25 cellular contexts compared by ENCODE assay signal in the genomic region with DNA sequence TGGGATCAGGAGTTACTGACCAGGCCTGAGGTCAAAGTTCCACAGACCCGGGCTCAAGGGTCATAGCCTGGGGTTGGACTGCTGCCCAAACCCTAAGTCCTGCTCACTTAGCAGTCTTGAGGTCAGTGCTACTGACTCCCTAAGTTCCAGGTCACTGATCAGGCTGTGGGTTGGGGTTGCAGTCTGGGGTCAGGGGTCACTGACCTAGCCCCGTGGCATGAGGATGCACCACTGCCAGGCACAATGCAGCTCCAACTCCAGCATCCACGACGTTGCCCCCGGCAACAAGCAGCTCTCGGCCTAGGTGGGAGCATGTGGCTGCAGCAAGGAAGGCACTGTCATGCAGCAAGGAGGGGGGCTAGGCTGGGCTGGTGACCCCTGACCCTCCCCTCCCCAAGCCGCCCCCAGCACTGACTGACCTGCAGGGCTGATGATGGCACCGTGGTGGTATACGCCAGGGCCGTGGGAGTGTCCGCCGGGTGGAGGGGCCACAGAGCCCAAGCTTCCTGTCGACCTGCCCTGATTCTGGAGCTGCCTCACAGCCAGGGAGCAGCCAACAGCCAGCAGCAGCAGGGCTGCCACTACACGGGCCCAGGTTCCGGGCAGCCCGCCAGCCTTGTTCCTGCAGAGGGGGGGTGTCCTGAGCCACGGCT. TPM values are rescaled to one million over a fixed set of nuclear protein-coding genes. Genes with fewer than 3 reads are reported as not detected.
A peak's percentile ranks its signal among the peaks of the same experiment; 100 is the strongest.
DNase-seq lines count a peak whose midpoint lies in the region; ATAC-seq, FAIRE-seq and TF ChIP-seq lines count a peak whose summit lies in the region.
"Had no signal": no experiment of that assay in that cellular context is flagged by ENCODE, and none has a peak within 500 bp of the region (broad histone marks: within the 10 kb centered on the region; RNA-seq: fewer than 3 reads in every experiment).

No MANE protein-coding gene starts in this region.

- peak overlapping the region; percentile 36 for H3K23ac ChIP-seq in neuronal stem cell (ENCODE audit: low read depth, low read length, poor library complexity)

- no peaks in the 10 kb centered on the region for H3K27me3 ChIP-seq in HepG2 (ENCODE audit: control insufficient read depth in 1 of 2, insufficient read depth in 2 of 2, low read length in 2 of 2)
- H3K27me3 ChIP-seq in right lobe of liver, result no peaks in the 10 kb centered on the region
- peaks cover 0 to 16% (median 0%) of the 10 kb centered on the region in 3 experiments for H3K27me3 ChIP-seq in neuronal stem cell (ENCODE audit: control insufficient read depth in 3 of 3, insufficient read depth in 3 of 3, low read depth in 1 of 3, low read length in 3 of 3)
- H3K27me3 ChIP-seq: BLaER1 treated with 17β-estradiol and CSF1 and Interleukin-3, amounts not matched to agents 10 nM and 100 nM; heart left ventricle; left lung; MG63; neutrophil had no signal

- H3K79me2 ChIP-seq in HepG2 (ENCODE audit: insufficient read depth, low read length), result peaks cover 9% of the 10 kb centered on the region

- TF ChIP-seq RAD21 in HepG2 (CRISPR knock-in tag; IDR thresholded peaks at IDR 0.05), result no peak

- H3K4me3 ChIP-seq in HepG2 (replicated peaks in 1 of 3; ENCODE audit: insufficient read depth in 1 of 3, low read depth in 2 of 3, low read length in 3 of 3) (no peak overlapping the region), right lobe of liver (no peak overlapping the region), epithelial cell of esophagus (ENCODE audit: low read length) (peak overlapping the region; percentile 41), neuronal stem cell (ENCODE audit: low read length in 2 of 2) (no peak overlapping the region)
- H3K4me3 ChIP-seq: BLaER1 treated with 17β-estradiol and CSF1 and Interleukin-3, amounts not matched to agents 10 nM and 100 nM; heart left ventricle; left lung; MG63; SK-N-MC had no signal

- H4K91ac ChIP-seq in neuronal stem cell (ENCODE audit: low read depth, low read length, poor library complexity), result no peak overlapping the region

- peak overlapping the region; percentile 49 for H3K18ac ChIP-seq in neuronal stem cell (ENCODE audit: low read length)

- H3K4ac ChIP-seq in neuronal stem cell (ENCODE audit: low read length), result no peak overlapping the region

- no peak overlapping the region for H3K4me2 ChIP-seq in HepG2 (ENCODE audit: low read depth, low read length)
- H3K4me2 ChIP-seq in neuronal stem cell (ENCODE audit: insufficient read depth, low read length, poor library complexity, severe bottlenecking), result no peak overlapping the region

- in situ Hi-C loops in HepG2 (cut with HindIII; ENCODE audit: extremely low pct_ligation_motif_present, low pct_unique_long_range_greater_than_20kb), result loop anchor here (10.0 kb wide), 1 partner anchor 336 kb away; a partner anchor contains a TSS

- H3K4me1 ChIP-seq in HepG2 (ENCODE audit: insufficient read depth, low read length), result peaks cover 54% of the 10 kb centered on the region
- H3K4me1 ChIP-seq in right lobe of liver, result peaks cover 0 to 4% (median 2%) of the 10 kb centered on the region in 4 donors
- peaks cover 10 to 27% of the 10 kb centered on the region in 2 donors for H3K4me1 ChIP-seq in neuronal stem cell (ENCODE audit: control insufficient read depth in 2 of 2, insufficient read depth in 1 of 2, low read depth in 1 of 2, low read length in 2 of 2)

- peak overlapping the region; percentile 83 for H3K14ac ChIP-seq in neuronal stem cell (ENCODE audit: low read length)

- TF ChIP-seq EP300 in HepG2 (IDR thresholded peaks at IDR 0.05; ENCODE audit: low read depth in 2 of 2, low read length in 2 of 2) (no peak), HepG2 (CRISPR knock-in tag; IDR thresholded peaks at IDR 0.05; ENCODE audit: borderline replicate concordance) (no peak)

- H4K8ac ChIP-seq in neuronal stem cell (ENCODE audit: low read depth, low read length), result no peak overlapping the region

- ATAC-seq in HepG2, result no peak
- ATAC-seq in right lobe of liver, result no peak
- ATAC-seq in HG03097 (IDR thresholded peaks at IDR 0.05; ENCODE audit: low FRiP score, unreplicated experiment), result no peak
- ATAC-seq: heart left ventricle had no signal

- H2BK120ac ChIP-seq in neuronal stem cell (ENCODE audit: low read depth, low read length), result no peak overlapping the region

- no peak overlapping the region for H2AFZ ChIP-seq in HepG2 (ENCODE audit: low read length)
- H2AFZ ChIP-seq in neuronal stem cell (ENCODE audit: low read length), result no peak overlapping the region

- H3K36me3 ChIP-seq in HepG2 (replicated peaks in 1 of 2; ENCODE audit: control insufficient read depth in 1 of 2, insufficient read depth in 2 of 2, low read length in 2 of 2), result no peaks in the 10 kb centered on the region
- no peaks in the 10 kb centered on the region for H3K36me3 ChIP-seq in right lobe of liver
- no peaks in the 10 kb centered on the region for H3K36me3 ChIP-seq in neuronal stem cell (replicated peaks in 1 of 2; ENCODE audit: control insufficient read depth in 2 of 2, insufficient read depth in 2 of 2, low read length in 2 of 2)
- H3K36me3 ChIP-seq: heart left ventricle, left lung, MG63, neutrophil had no signal

- POLR2A ChIA-PET in HepG2 (lab: Yijun Ruan, JAX), result interaction anchor here (0.7 kb wide), 1 partner anchor 16 kb away, joined by 3 read pairs; no protein-coding TSS in a partner anchor

- TF ChIP-seq POLR2A in HepG2 (IDR thresholded peaks at IDR 0.05; ENCODE audit: insufficient read depth in 1 of 2, low read depth in 2 of 2, low read length in 2 of 2) (no peak), right lobe of liver (IDR thresholded peaks at IDR 0.05) (no peak)

- 20% methylated on average over 1 of the region's 17 CpGs for WGBS in HepG2 (ENCODE audit: low lambda C conversion rate)
- 61% methylated on average over 4 of the region's 17 CpGs for WGBS in right lobe of liver (ENCODE audit: insufficient coverage, low coverage, low lambda C conversion rate, missing lambda C conversion rate)
- no CpG with 5 or more reads among the region's 17 CpGs for whole genome bisulfite sequencing in neuronal stem cell (ENCODE audit: extremely low coverage in 2 of 2, insufficient read length in 2 of 2, insufficient replicate concordance in 1 of 2), 2 donors

- H2BK12ac ChIP-seq in neuronal stem cell (ENCODE audit: low read length), result peak overlapping the region; percentile 63

- intact Hi-C loops in HepG2 (cut with micrococcal nuclease; ENCODE audit: unreplicated experiment) (no loop called here), right lobe of liver (cut with DNase I) (no loop called here)

- H2AK5ac ChIP-seq in neuronal stem cell (ENCODE audit: low read depth, low read length), result peak overlapping the region; percentile 29

- H3K27ac ChIP-seq in HepG2 (ENCODE audit: extremely low read length, insufficient read depth, low read length) (no peak overlapping the region), right lobe of liver (no peak overlapping the region), neuronal stem cell (replicated peaks; ENCODE audit: low read length) (no peak overlapping the region)
- H3K27ac ChIP-seq: BLaER1 treated with 17β-estradiol and CSF1 and Interleukin-3, amounts not matched to agents 10 nM and 100 nM; heart left ventricle; left lung; neutrophil; SK-N-MC had no signal

- no peak for FAIRE-seq in HepG2 (lab: Jason Lieb, UNC)
- FAIRE-seq: endometrium, H54, RCC 7860, urothelium cell line had no signal

- CTCF ChIA-PET in HepG2 (lab: Yijun Ruan, JAX; ENCODE audit: low intra/inter-chr PET ratio, low total read pairs), result no interaction called here

- BruUV-seq in HepG2 (replicated peaks; lab: Mats Ljungman, UMichigan), result no TSS peak

- no peaks in the 10 kb centered on the region for H4K20me1 ChIP-seq in HepG2 (ENCODE audit: insufficient read depth, low read length)

- H3K9ac ChIP-seq in HepG2 (ENCODE audit: insufficient read depth, low read depth, low read length) (no peak overlapping the region), neuronal stem cell (ENCODE audit: low read depth, low read length, poor library complexity) (peak overlapping the region; percentile 2)

- no peaks in the 10 kb centered on the region for H3K9me3 ChIP-seq in HepG2 (ENCODE audit: low read length)
- H3K9me3 ChIP-seq in right lobe of liver, result no peaks in the 10 kb centered on the region
- no peaks in the 10 kb centered on the region for H3K9me3 ChIP-seq in neuronal stem cell (replicated peaks in 1 of 2; ENCODE audit: control insufficient read depth in 2 of 2, insufficient read depth in 1 of 2, low read depth in 1 of 2, low read length in 2 of 2)
- H3K9me3 ChIP-seq: BLaER1 treated with 17β-estradiol and CSF1 and Interleukin-3, amounts not matched to agents 10 nM and 100 nM; heart left ventricle; left lung; MG63; neutrophil had no signal

- H3K79me1 ChIP-seq in neuronal stem cell (ENCODE audit: low read depth, low read length), result peaks cover 4% of the 10 kb centered on the region

- TF ChIP-seq CTCF in HepG2 (CRISPR knock-in tag; IDR thresholded peaks at IDR 0.05) (no peak), right lobe of liver (IDR thresholded peaks at IDR 0.05) (no peak), epithelial cell of esophagus (IDR thresholded peaks at IDR 0.05; ENCODE audit: insufficient read depth, low read depth, low read length, missing control alignments) (no peak)

- H2BK15ac ChIP-seq in neuronal stem cell (ENCODE audit: low read length), result peak overlapping the region; percentile 56

- DNase-seq in HepG2 (ENCODE audit: low spot score), result no peak
- DNase-seq in right lobe of liver, result no peak
- no peak for DNase-seq in epithelial cell of esophagus (ENCODE audit: low read depth)
- no peak for DNase-seq in neuronal stem cell (ENCODE audit: low spot score)
- no peak for DNase-seq in stimulated activated CD4-positive, alpha-beta T cell treated with anti-CD3 and anti-CD28 coated beads, Interleukin-2, amount 100 ng/mL, for 24 hours
- DNase-seq in DMS114 treated with DMSO at 0.1 percent for 48 hours (lab: John Stamatoyannopoulos, UW; ENCODE audit: unreplicated experiment), result no peak
- DNase-seq in SW 1271 (lab: John Stamatoyannopoulos, UW), result no peak
- DNase-seq: ACHN; activated CD4-positive, alpha-beta T cell treated with anti-CD3 and anti-CD28 coated beads, Interleukin-2, amount 50 U/mL, for 4 hours; activated CD8-positive, alpha-beta memory T cell treated with anti-CD3 and anti-CD28 coated beads, Interleukin-2, amount 50 U/mL, for 48 hours; activated naive CD8-positive, alpha-beta T cell treated with anti-CD3 and anti-CD28 coated beads for 36 hours; left lung; MG63; NCI-H524; retina; stimulated activated CD4-positive, alpha-beta T cell treated with anti-CD3 and anti-CD28 coated beads, Interleukin-15, amount 100 ng/mL, for 24 hours had no signal

- no peak overlapping the region for H2BK5ac ChIP-seq in neuronal stem cell (ENCODE audit: low read length)

RNA-seq across cellular contexts. Expression of a gene that starts 1.1 kb away (rescaled TPM):
- 0.70 and 0.80 TPM in 2 replicates for total RNA-seq in HepG2 (2016; rRNA removed; fragmentation: Illumina TruSeq; extraction: Trizol)
- 0.20 and 0.26 TPM in 2 replicates for total RNA-seq in HepG2 (2016; cell fraction: cytosol; rRNA removed; fragmentation: Illumina TruSeq; extraction: Trizol; ENCODE audit: low read depth)
- 0.68 and 1.1 TPM in 2 replicates for total RNA-seq in HepG2 (2016; cell fraction: insoluble cytoplasmic fraction; rRNA removed; fragmentation: Illumina TruSeq; extraction: Trizol)
- 0.59 and 0.62 TPM in 2 replicates for total RNA-seq in HepG2 (2016; cell fraction: membrane; rRNA removed; fragmentation: Illumina TruSeq; extraction: Trizol)
- 0.28 and 0.37 TPM in 2 replicates for total RNA-seq in HepG2 (2016; cell fraction: nucleus; rRNA removed; fragmentation: Illumina TruSeq; extraction: Trizol)
- 0.14 and 0.16 TPM in 2 replicates for polyA plus RNA-seq in HepG2 (2011; rRNA removed)
- polyA plus RNA-seq in HepG2 (2011; cell fraction: cytosol; rRNA removed), result 0.10 and 0.12 TPM in 2 replicates
- polyA plus RNA-seq in HepG2 (2011; cell fraction: nucleus; rRNA removed), result 0.09 and 0.43 TPM in 2 replicates
- 0.24 and 0.29 TPM in 2 replicates for polyA plus RNA-seq in HepG2 (2012)
- polyA plus RNA-seq in HepG2 (2016; cell fraction: cytosol; fragmentation: Illumina TruSeq; extraction: Trizol; ENCODE audit: low read depth), result 0.24 and 0.27 TPM in 2 replicates
- 0.71 and 1.2 TPM in 2 replicates for polyA plus RNA-seq in HepG2 (2016; cell fraction: insoluble cytoplasmic fraction; fragmentation: Illumina TruSeq; extraction: Trizol; ENCODE audit: low read depth)
- polyA plus RNA-seq in HepG2 (2016; cell fraction: membrane; fragmentation: Illumina TruSeq; extraction: Trizol; ENCODE audit: low read depth), result 0.50 and 0.52 TPM in 2 replicates
- polyA plus RNA-seq in HepG2 (2016; cell fraction: nucleus; fragmentation: Illumina TruSeq; extraction: Trizol; ENCODE audit: insufficient read depth, low read depth), result 1.1 and 1.5 TPM in 2 replicates
- polyA minus RNA-seq in HepG2 (2011; rRNA and poly(A)+ RNA removed; ENCODE audit: low replicate concordance), result 0.38 TPM in 1 of 2 replicates, not detected in the other
- not detected in 2 replicates for polyA minus RNA-seq in HepG2 (2011; cell fraction: cytosol; rRNA and poly(A)+ RNA removed)
- 0.12 TPM in 1 of 2 replicates, not detected in the other for polyA minus RNA-seq in HepG2 (2011; cell fraction: nucleus; rRNA and poly(A)+ RNA removed)
- total RNA-seq in right lobe of liver, result under 1 TPM; 0.09 to 0.92 (median 0.27) TPM
- not detected for polyA plus RNA-seq in neuronal stem cell (2013, experiment 1 of 2)
- polyA plus RNA-seq in neuronal stem cell (2013, experiment 2 of 2), result not detected
- total RNA-seq: activated naive CD8-positive, alpha-beta T cell treated with anti-CD3 and anti-CD28 coated beads for 36 hours; heart left ventricle had no signal
- polyA plus RNA-seq: heart left ventricle had no signal

RNA-seq across cellular contexts. Expression of a gene that starts 4.1 kb away (rescaled TPM):
- 40.4 and 54.8 TPM in 2 replicates for total RNA-seq in HepG2 (2016; rRNA removed; fragmentation: Illumina TruSeq; extraction: Trizol)
- total RNA-seq in HepG2 (2016; cell fraction: cytosol; rRNA removed; fragmentation: Illumina TruSeq; extraction: Trizol; ENCODE audit: low read depth), result 58.9 and 65.5 TPM in 2 replicates
- total RNA-seq in HepG2 (2016; cell fraction: insoluble cytoplasmic fraction; rRNA removed; fragmentation: Illumina TruSeq; extraction: Trizol), result 35.1 and 61.8 TPM in 2 replicates
- 24.4 and 24.9 TPM in 2 replicates for total RNA-seq in HepG2 (2016; cell fraction: membrane; rRNA removed; fragmentation: Illumina TruSeq; extraction: Trizol)
- total RNA-seq in HepG2 (2016; cell fraction: nucleus; rRNA removed; fragmentation: Illumina TruSeq; extraction: Trizol), result 52.0 and 62.6 TPM in 2 replicates
- 18.6 and 28.4 TPM in 2 replicates for polyA plus RNA-seq in HepG2 (2011; rRNA removed)
- 9.7 and 12.5 TPM in 2 replicates for polyA plus RNA-seq in HepG2 (2011; cell fraction: cytosol; rRNA removed)
- 158 and 176 TPM in 2 replicates for polyA plus RNA-seq in HepG2 (2011; cell fraction: nucleus; rRNA removed)
- polyA plus RNA-seq in HepG2 (2012), result 28.0 and 41.5 TPM in 2 replicates
- 7.8 and 7.9 TPM in 2 replicates for polyA plus RNA-seq in HepG2 (2016; cell fraction: cytosol; fragmentation: Illumina TruSeq; extraction: Trizol; ENCODE audit: low read depth)
- 28.2 and 32.7 TPM in 2 replicates for polyA plus RNA-seq in HepG2 (2016; cell fraction: insoluble cytoplasmic fraction; fragmentation: Illumina TruSeq; extraction: Trizol; ENCODE audit: low read depth)
- 9.0 and 12.1 TPM in 2 replicates for polyA plus RNA-seq in HepG2 (2016; cell fraction: membrane; fragmentation: Illumina TruSeq; extraction: Trizol; ENCODE audit: low read depth)
- 146 and 160 TPM in 2 replicates for polyA plus RNA-seq in HepG2 (2016; cell fraction: nucleus; fragmentation: Illumina TruSeq; extraction: Trizol; ENCODE audit: insufficient read depth, low read depth)
- polyA minus RNA-seq in HepG2 (2011; rRNA and poly(A)+ RNA removed; ENCODE audit: low replicate concordance), result 50.2 and 100 TPM in 2 replicates
- 19.4 and 21.0 TPM in 2 replicates for polyA minus RNA-seq in HepG2 (2011; cell fraction: cytosol; rRNA and poly(A)+ RNA removed)
- polyA minus RNA-seq in HepG2 (2011; cell fraction: nucleus; rRNA and poly(A)+ RNA removed), result 53.3 and 54.8 TPM in 2 replicates
- 10 to 100 TPM; 16.3 to 32.0 (median 23.7) TPM for total RNA-seq in right lobe of liver
- 15.0 TPM for polyA plus RNA-seq in neuronal stem cell (2013, experiment 1 of 2)
- 14.9 TPM for polyA plus RNA-seq in neuronal stem cell (2013, experiment 2 of 2)

RNA-seq across cellular contexts. Expression of a gene that starts 25.1 kb away (rescaled TPM):
- total RNA-seq in HepG2 (2016; rRNA removed; fragmentation: Illumina TruSeq; extraction: Trizol) (5.1 and 5.8 TPM in 2 replicates), right lobe of liver (under 1 TPM in 3 of 6 experiments, not detected in 3; 0.12 to 0.25 (median 0.14) TPM)
- 1.5 and 1.6 TPM in 2 replicates for total RNA-seq in HepG2 (2016; cell fraction: cytosol; rRNA removed; fragmentation: Illumina TruSeq; extraction: Trizol; ENCODE audit: low read depth)
- total RNA-seq in HepG2 (2016; cell fraction: insoluble cytoplasmic fraction; rRNA removed; fragmentation: Illumina TruSeq; extraction: Trizol), result 5.3 and 5.8 TPM in 2 replicates
- total RNA-seq in HepG2 (2016; cell fraction: membrane; rRNA removed; fragmentation: Illumina TruSeq; extraction: Trizol), result 4.8 and 5.0 TPM in 2 replicates
- total RNA-seq in HepG2 (2016; cell fraction: nucleus; rRNA removed; fragmentation: Illumina TruSeq; extraction: Trizol), result 3.0 and 4.2 TPM in 2 replicates
- polyA plus RNA-seq in HepG2 (2011; rRNA removed), result 0.41 and 1.1 TPM in 2 replicates
- polyA plus RNA-seq in HepG2 (2011; cell fraction: cytosol; rRNA removed), result 0.38 and 0.64 TPM in 2 replicates
- polyA plus RNA-seq in HepG2 (2011; cell fraction: nucleus; rRNA removed), result 0.42 and 0.95 TPM in 2 replicates
- polyA plus RNA-seq in HepG2 (2012), result 0.58 and 0.69 TPM in 2 replicates
- 1.8 TPM in 2 replicates for polyA plus RNA-seq in HepG2 (2016; cell fraction: cytosol; fragmentation: Illumina TruSeq; extraction: Trizol; ENCODE audit: low read depth)
- polyA plus RNA-seq in HepG2 (2016; cell fraction: insoluble cytoplasmic fraction; fragmentation: Illumina TruSeq; extraction: Trizol; ENCODE audit: low read depth), result 7.9 and 8.6 TPM in 2 replicates
- polyA plus RNA-seq in HepG2 (2016; cell fraction: membrane; fragmentation: Illumina TruSeq; extraction: Trizol; ENCODE audit: low read depth), result 2.3 and 3.2 TPM in 2 replicates
- polyA plus RNA-seq in HepG2 (2016; cell fraction: nucleus; fragmentation: Illumina TruSeq; extraction: Trizol; ENCODE audit: insufficient read depth, low read depth), result 5.8 and 9.1 TPM in 2 replicates
- polyA minus RNA-seq in HepG2 (2011; rRNA and poly(A)+ RNA removed; ENCODE audit: low replicate concordance), result 1.9 TPM in 1 of 2 replicates, not detected in the other
- 0.70 and 0.99 TPM in 2 replicates for polyA minus RNA-seq in HepG2 (2011; cell fraction: cytosol; rRNA and poly(A)+ RNA removed)
- 0.13 TPM in 1 of 2 replicates, not detected in the other for polyA minus RNA-seq in HepG2 (2011; cell fraction: nucleus; rRNA and poly(A)+ RNA removed)
- polyA plus RNA-seq in neuronal stem cell (2013, experiment 1 of 2), result 8.7 TPM
- 9.0 TPM for polyA plus RNA-seq in neuronal stem cell (2013, experiment 2 of 2)
- total RNA-seq: activated naive CD8-positive, alpha-beta T cell treated with anti-CD3 and anti-CD28 coated beads for 36 hours had no signal
